ENCODE assay signal across 23 cellular contexts in genomic region chr3:12027199-12027598, GRCh38. TPM values are rescaled to one million over a fixed set of nuclear protein-coding genes. Genes with fewer than 3 reads are reported as not detected.
"Had no signal": no experiment of that assay in that cellular context is flagged by ENCODE, and none has a peak within 500 bp of the region (broad histone marks: within the 10 kb centered on the region; RNA-seq: fewer than 3 reads in every experiment).

No MANE protein-coding gene starts in this region.

- H3K4me1 Mint-ChIP-seq: activated CD4-positive, alpha-beta memory T cell treated with anti-CD3 and anti-CD28 coated beads, Interleukin-2, amount 10 ng/mL, durations not matched to agents 7 days and 5 days; activated CD4-positive, alpha-beta T cell treated with anti-CD3 and anti-CD28 coated beads, Interleukin-2, amount 10 ng/mL, durations not matched to agents 7 days and 5 days; activated naive CD4-positive, alpha-beta T cell treated with anti-CD3 and anti-CD28 coated beads, Interleukin-2, amount 10 ng/mL, durations not matched to agents 7 days and 5 days; activated naive CD8-positive, alpha-beta T cell treated with anti-CD3 and anti-CD28 coated beads, Interleukin-2, amount 10 ng/mL, durations not matched to agents 7 days and 5 days had no signal

- H3K4me3 Mint-ChIP-seq: activated CD4-positive, alpha-beta memory T cell treated with anti-CD3 and anti-CD28 coated beads, Interleukin-2, amount 10 ng/mL, durations not matched to agents 7 days and 5 days; activated CD4-positive, alpha-beta T cell treated with anti-CD3 and anti-CD28 coated beads, Interleukin-2, amount 10 ng/mL, durations not matched to agents 7 days and 5 days; activated naive CD4-positive, alpha-beta T cell treated with anti-CD3 and anti-CD28 coated beads, Interleukin-2, amount 10 ng/mL, durations not matched to agents 7 days and 5 days; activated naive CD8-positive, alpha-beta T cell treated with anti-CD3 and anti-CD28 coated beads, Interleukin-2, amount 10 ng/mL, durations not matched to agents 7 days and 5 days; activated T-cell treated with anti-CD3 and anti-CD28 coated beads, Interleukin-2, amount 50 U/mL, for 24 hours; activated T-cell treated with anti-CD3 and anti-CD28 coated beads, Interleukin-2, amount 50 U/mL, for 72 hours; WTC11 had no signal

- H3K27ac Mint-ChIP-seq: activated CD4-positive, alpha-beta memory T cell treated with anti-CD3 and anti-CD28 coated beads, Interleukin-2, amount 10 ng/mL, durations not matched to agents 7 days and 5 days; activated CD4-positive, alpha-beta T cell treated with anti-CD3 and anti-CD28 coated beads, Interleukin-2, amount 10 ng/mL, durations not matched to agents 7 days and 5 days; activated naive CD4-positive, alpha-beta T cell treated with anti-CD3 and anti-CD28 coated beads, Interleukin-2, amount 10 ng/mL, durations not matched to agents 7 days and 5 days; activated naive CD4-positive, alpha-beta T cell treated with anti-CD3 and anti-CD28 coated beads, Interleukin-2, amount 50 U/mL, for 72 hours; activated naive CD8-positive, alpha-beta T cell treated with anti-CD3 and anti-CD28 coated beads, Interleukin-2, amount 10 ng/mL, durations not matched to agents 7 days and 5 days; activated T-cell treated with anti-CD3 and anti-CD28 coated beads, Interleukin-2, amount 50 U/mL, for 24 hours; activated T-cell treated with anti-CD3 and anti-CD28 coated beads, Interleukin-2, amount 50 U/mL, for 72 hours; WTC11 had no signal

- ATAC-seq: activated naive CD4-positive, alpha-beta T cell treated with anti-CD3 and anti-CD28 coated beads, Interleukin-2, amount 50 U/mL, for 72 hours; activated T-cell treated with anti-CD3 and anti-CD28 coated beads, Interleukin-2, amount 50 U/mL, for 72 hours; heart left ventricle; WTC11 had no signal

- H3K27me3 Mint-ChIP-seq: activated naive CD8-positive, alpha-beta T cell treated with anti-CD3 and anti-CD28 coated beads, Interleukin-2, amount 10 ng/mL, durations not matched to agents 7 days and 5 days had no signal

- H3K36me3 Mint-ChIP-seq: activated naive CD4-positive, alpha-beta T cell treated with anti-CD3 and anti-CD28 coated beads, Interleukin-2, amount 10 ng/mL, durations not matched to agents 7 days and 5 days; activated naive CD4-positive, alpha-beta T cell treated with anti-CD3 and anti-CD28 coated beads, Interleukin-2, amount 50 U/mL, for 72 hours; activated naive CD8-positive, alpha-beta T cell treated with anti-CD3 and anti-CD28 coated beads, Interleukin-2, amount 10 ng/mL, durations not matched to agents 7 days and 5 days; brain had no signal

- DNase-seq: activated CD4-positive, alpha-beta memory T cell treated with anti-CD3 and anti-CD28 coated beads, Interleukin-2, amount 10 ng/mL, durations not matched to agents 7 days and 5 days; activated CD4-positive, alpha-beta T cell treated with anti-CD3 and anti-CD28 coated beads for 1 hour; activated CD4-positive, alpha-beta T cell treated with anti-CD3 and anti-CD28 coated beads for 4 hours; activated CD4-positive, alpha-beta T cell treated with anti-CD3 and anti-CD28 coated beads, Interleukin-2, amount 10 ng/mL, durations not matched to agents 7 days and 5 days; activated CD4-positive, alpha-beta T cell treated with anti-CD3 and anti-CD28 coated beads, Interleukin-2, amount 50 U/mL, for 4 hours; activated CD8-positive, alpha-beta memory T cell treated with anti-CD3 and anti-CD28 coated beads, Interleukin-2, amount 50 U/mL, for 48 hours; activated gamma-delta T cell; activated naive CD4-positive, alpha-beta T cell; activated naive CD4-positive, alpha-beta T cell treated with anti-CD3 and anti-CD28 coated beads, Interleukin-2, amount 10 ng/mL, durations not matched to agents 7 days and 5 days; activated naive CD8-positive, alpha-beta T cell treated with anti-CD3 and anti-CD28 coated beads, Interleukin-2, amount 10 ng/mL, durations not matched to agents 7 days and 5 days; activated T-cell treated with anti-CD3 and anti-CD28 coated beads for 4 hours; activated T-cell treated with anti-CD3 and anti-CD28 coated beads, Interleukin-2, amount 50 U/mL, for 24 hours; activated T-cell treated with anti-CD3 and anti-CD28 coated beads, Interleukin-2, amount 50 U/mL, for 72 hours; central memory CD4-positive, alpha-beta T cell; cerebellar nuclear complex; colonic mucosa; effector CD8-positive, alpha-beta T cell; foreskin fibroblast; heart left ventricle; T-helper 2 cell had no signal

- H3K9me3 Mint-ChIP-seq: activated CD4-positive, alpha-beta memory T cell treated with anti-CD3 and anti-CD28 coated beads, Interleukin-2, amount 10 ng/mL, durations not matched to agents 7 days and 5 days; activated CD4-positive, alpha-beta T cell treated with anti-CD3 and anti-CD28 coated beads, Interleukin-2, amount 10 ng/mL, durations not matched to agents 7 days and 5 days; activated naive CD4-positive, alpha-beta T cell treated with anti-CD3 and anti-CD28 coated beads, Interleukin-2, amount 10 ng/mL, durations not matched to agents 7 days and 5 days; activated naive CD4-positive, alpha-beta T cell treated with anti-CD3 and anti-CD28 coated beads, Interleukin-2, amount 50 U/mL, for 72 hours; activated naive CD8-positive, alpha-beta T cell treated with anti-CD3 and anti-CD28 coated beads, Interleukin-2, amount 10 ng/mL, durations not matched to agents 7 days and 5 days; activated T-cell treated with anti-CD3 and anti-CD28 coated beads, Interleukin-2, amount 50 U/mL, for 24 hours had no signal

RNA-seq across cellular contexts. Expression of gene SYN2, which starts 23.0 kb away (rescaled TPM):
- total RNA-seq: activated CD4-positive, alpha-beta T cell treated with anti-CD3 and anti-CD28 coated beads, Interleukin-2, amount 10 ng/mL, durations not matched to agents 7 days and 5 days; activated naive CD8-positive, alpha-beta T cell treated with anti-CD3 and anti-CD28 coated beads, Interleukin-2, amount 10 ng/mL, durations not matched to agents 7 days and 5 days had no signal
